In genomic region chr20:60168963-60169362, GRCh38 we compare ENCODE assay signal across 17 cellular contexts.
DNase-seq lines count a peak whose midpoint lies in the region; ATAC-seq and TF ChIP-seq lines count a peak whose summit lies in the region.
"Had no signal": no experiment of that assay in that cellular context is flagged by ENCODE, and none has a peak within 500 bp of the region (broad histone marks: within the 10 kb centered on the region; RNA-seq: fewer than 3 reads in every experiment).

No MANE protein-coding gene starts in this region.

- no peaks in the 10 kb centered on the region for H3K27me3 Mint-ChIP-seq in natural killer cell (ENCODE audit: low read depth in 2 of 2)
- H3K27me3 Mint-ChIP-seq in natural killer cell treated with Interleukin-12 subunit alpha and Interleukin-12 subunit beta and Interleukin-15 and Interleukin-18, amount 100 ng/mL, for 72 hours = no peaks in the 10 kb centered on the region
- no peaks in the 10 kb centered on the region for H3K27me3 Mint-ChIP-seq in neural crest cell (ENCODE audit: low read depth)
- H3K27me3 Mint-ChIP-seq: B cell; CD4-positive, alpha-beta T cell had no signal

- H3K36me3 Mint-ChIP-seq in natural killer cell (no peaks in the 10 kb centered on the region), neural crest cell (ENCODE audit: low read depth) (no peaks in the 10 kb centered on the region)
- no peaks in the 10 kb centered on the region for H3K36me3 Mint-ChIP-seq in natural killer cell treated with Interleukin-12 subunit alpha and Interleukin-12 subunit beta and Interleukin-15 and Interleukin-18, amount 100 ng/mL, for 72 hours
- H3K36me3 Mint-ChIP-seq: CD8-positive, alpha-beta T cell had no signal

- ATAC-seq in natural killer cell (no peak), HG02885 (IDR thresholded peaks at IDR 0.05; ENCODE audit: poor library complexity, unreplicated experiment) (no peak)
- ATAC-seq in natural killer cell treated with Interleukin-12 subunit alpha and Interleukin-12 subunit beta and Interleukin-15 and Interleukin-18, amount 100 ng/mL, for 72 hours = no peak
- ATAC-seq: A549; CD8-positive, alpha-beta T cell had no signal

- H3K9me3 Mint-ChIP-seq in natural killer cell (no peaks in the 10 kb centered on the region), neural crest cell (no peaks in the 10 kb centered on the region)
- H3K9me3 Mint-ChIP-seq in natural killer cell treated with Interleukin-12 subunit alpha and Interleukin-12 subunit beta and Interleukin-15 and Interleukin-18, amount 100 ng/mL, for 72 hours = no peaks in the 10 kb centered on the region
- H3K9me3 Mint-ChIP-seq: CD4-positive, alpha-beta T cell; CD8-positive, alpha-beta T cell had no signal

- DNase-seq in NCI-H1417 (lab: John Stamatoyannopoulos, UW) (peak in 2 of 3 experiments; percentile 35 to 70), NCI-H1417 treated with DMSO at 0.1 percent for 48 hours (lab: John Stamatoyannopoulos, UW) (no peak), NCI-H2227 treated with DMSO at 0.1 percent for 48 hours (lab: John Stamatoyannopoulos, UW) (peak; percentile 11), NCI-H2227 (lab: John Stamatoyannopoulos, UW; ENCODE audit: unreplicated experiment) (no peak), natural killer cell (no peak), neural crest cell (ENCODE audit: low read depth, low spot score) (no peak)
- no peak for DNase-seq in natural killer cell treated with Interleukin-12 subunit alpha and Interleukin-12 subunit beta and Interleukin-15 and Interleukin-18, amount 100 ng/mL, for 72 hours (ENCODE audit: low spot score)
- DNase-seq: AML-193; Caco-2; Calu3; CD4-positive, alpha-beta T cell; CD8-positive, alpha-beta T cell; DMS79 treated with DMSO at 0.1 percent for 48 hours; GF-D8 had no signal

- H3K4me1 Mint-ChIP-seq in natural killer cell (peaks cover 47 to 53% of the 10 kb centered on the region in 2 donors), neural crest cell (no peaks in the 10 kb centered on the region)
- H3K4me1 Mint-ChIP-seq in natural killer cell treated with Interleukin-12 subunit alpha and Interleukin-12 subunit beta and Interleukin-15 and Interleukin-18, amount 100 ng/mL, for 72 hours (ENCODE audit: low read depth in 2 of 2) = peaks cover 19 to 41% of the 10 kb centered on the region in 2 donors
- H3K4me1 Mint-ChIP-seq: B cell had no signal

- no peak for TF ChIP-seq CTCF in natural killer cell (IDR thresholded peaks at IDR 0.05)
- TF ChIP-seq CTCF in neural crest cell (conservative IDR thresholded peaks at IDR 0.05) = no peak

- H3K4me3 Mint-ChIP-seq in natural killer cell (peak overlapping the region; percentile 9), neural crest cell (no peak overlapping the region)
- H3K4me3 Mint-ChIP-seq in natural killer cell treated with Interleukin-12 subunit alpha and Interleukin-12 subunit beta and Interleukin-15 and Interleukin-18, amount 100 ng/mL, for 72 hours = no peak overlapping the region
- H3K4me3 Mint-ChIP-seq: B cell; CD4-positive, alpha-beta T cell; CD8-positive, alpha-beta T cell had no signal

- intact Hi-C loops in natural killer cell (cut with micrococcal nuclease) = no loop called here

- H3K27ac Mint-ChIP-seq in natural killer cell = no peak overlapping the region
- H3K27ac Mint-ChIP-seq in natural killer cell treated with Interleukin-12 subunit alpha and Interleukin-12 subunit beta and Interleukin-15 and Interleukin-18, amount 100 ng/mL, for 72 hours = no peak overlapping the region
- peak overlapping the region; percentile 19 for H3K27ac Mint-ChIP-seq in neural crest cell (ENCODE audit: unreplicated experiment)
- H3K27ac Mint-ChIP-seq: B cell; CD4-positive, alpha-beta T cell; CD8-positive, alpha-beta T cell had no signal

Comparison
In these comparisons a context has a peak if more than half of its experiments do, and no peak if none do; other contexts are left out.
1. DNase-seq: peak in NCI-H1417 (2 of 3) and NCI-H2227 treated with DMSO at 0.1 percent for 48 hours (single experiment); none in NCI-H1417 treated with DMSO at 0.1 percent for 48 hours (single experiment), NCI-H2227 (single experiment), natural killer cell (single experiment), natural killer cell treated with Interleukin-12 subunit alpha and Interleukin-12 subunit beta and Interleukin-15 and Interleukin-18, amount 100 ng/mL, for 72 hours (single experiment) and neural crest cell (single experiment).